1 cellular context compared by ENCODE assay signal in the genomic region with DNA sequence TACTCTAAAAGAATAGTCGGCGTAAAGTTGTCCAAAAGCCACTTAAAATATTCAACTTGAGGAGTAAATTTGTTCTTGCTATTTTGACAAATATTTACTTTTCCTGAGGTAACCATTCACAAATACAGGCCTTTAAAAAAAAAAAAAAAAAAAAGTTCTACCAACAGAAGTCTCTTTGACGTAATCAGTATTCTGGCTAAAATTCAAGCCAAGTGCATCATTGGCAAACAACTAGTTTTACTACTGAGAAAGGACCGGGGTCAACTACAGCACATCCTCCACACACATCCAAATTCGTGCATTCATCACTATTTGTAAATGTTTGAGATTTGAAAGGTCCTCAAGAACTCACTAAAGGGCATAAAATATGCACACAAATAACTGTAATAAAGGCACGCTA.
TF ChIP-seq lines count a peak whose summit lies in the region.

No MANE protein-coding gene starts in this region.

TF ChIP-seq in liver, 16 proteins besides CTCF, POLR2A, EP300 and RAD21:
- TF ChIP-seq REST (IDR thresholded peaks at IDR 0.05), result peak; percentile 48
- TF ChIP-seq, protein P1, sequence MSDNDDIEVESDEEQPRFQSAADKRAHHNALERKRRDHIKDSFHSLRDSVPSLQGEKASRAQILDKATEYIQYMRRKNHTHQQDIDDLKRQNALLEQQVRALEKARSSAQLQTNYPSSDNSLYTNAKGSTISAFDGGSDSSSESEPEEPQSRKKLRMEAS (IDR thresholded peaks at IDR 0.05), result peak; percentile 38
- peak in 1 of 2 donors; percentile 65 for TF ChIP-seq JUND (IDR thresholded peaks at IDR 0.05)
- TF ChIP-seq, protein P2, sequence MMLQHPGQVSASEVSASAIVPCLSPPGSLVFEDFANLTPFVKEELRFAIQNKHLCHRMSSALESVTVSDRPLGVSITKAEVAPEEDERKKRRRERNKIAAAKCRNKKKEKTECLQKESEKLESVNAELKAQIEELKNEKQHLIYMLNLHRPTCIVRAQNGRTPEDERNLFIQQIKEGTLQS (IDR thresholded peaks at IDR 0.05), result no peak
- peak; percentile 47 for TF ChIP-seq FOXA2 (IDR thresholded peaks at IDR 0.05)
- TF ChIP-seq GABPA (IDR thresholded peaks at IDR 0.05 in 1 of 2, conservative IDR thresholded peaks at IDR 0.05 in 1 of 2), result no peak
- TF ChIP-seq ZBTB33 (IDR thresholded peaks at IDR 0.05), result peak; percentile 61
- TF ChIP-seq HNF4A (conservative IDR thresholded peaks at IDR 0.05), result peak; percentile 67 to 77
- TF ChIP-seq EGR1 (IDR thresholded peaks at IDR 0.05; ENCODE audit: low read depth in 2 of 2), result peak in 1 of 2 donors; percentile 43
- TF ChIP-seq HNF4G (IDR thresholded peaks at IDR 0.05), result no peak
- TF ChIP-seq SP1 (IDR thresholded peaks at IDR 0.05), result no peak
- TF ChIP-seq NR2F2 (IDR thresholded peaks at IDR 0.05), result no peak
- peak; percentile 65 to 84 for TF ChIP-seq RXRA (IDR thresholded peaks at IDR 0.05)
- peak; percentile 58 for TF ChIP-seq YY1 (IDR thresholded peaks at IDR 0.05)
- TF ChIP-seq FOXA1 (IDR thresholded peaks at IDR 0.05), result peak; percentile 35
- TF ChIP-seq TAF1 (conservative IDR thresholded peaks at IDR 0.05), result no peak
